Comparison of ENCODE assay signal across 12 cellular contexts in the genomic region with DNA sequence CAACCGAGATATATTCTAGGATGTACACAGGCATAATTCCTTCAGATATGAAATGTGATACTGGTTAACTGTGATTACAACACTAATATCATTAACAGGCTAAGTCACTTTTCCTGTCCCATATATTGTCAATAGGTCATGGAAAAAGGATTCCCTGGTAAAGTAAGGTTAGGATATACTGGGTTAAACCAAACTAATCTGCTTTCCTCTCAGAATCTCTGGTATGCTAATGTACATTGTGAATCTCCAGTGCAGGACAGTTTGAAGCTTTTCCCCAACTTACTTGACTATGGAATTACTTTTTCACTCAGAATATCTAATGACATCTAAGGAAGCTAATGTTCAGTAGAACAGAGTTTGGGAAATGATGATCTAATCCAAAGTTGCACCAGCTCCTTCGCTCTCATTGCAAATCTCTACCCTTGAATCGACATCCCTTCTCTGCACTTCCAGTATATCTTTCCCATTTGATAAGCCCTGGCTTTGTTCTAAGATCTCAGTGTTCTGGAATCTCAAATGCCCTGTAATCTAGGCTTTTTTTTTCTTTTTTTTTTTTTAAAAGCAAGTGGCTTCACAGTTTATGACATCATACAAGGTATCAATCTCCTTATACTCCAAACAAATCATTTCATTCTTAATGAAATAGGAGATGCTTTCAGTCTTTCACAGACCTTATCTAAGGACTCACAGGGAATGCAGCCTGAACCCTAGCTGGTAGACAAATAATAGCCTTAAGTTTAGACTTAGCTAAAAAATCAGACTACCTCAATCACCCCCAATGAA. TPM values are rescaled to one million over a fixed set of nuclear protein-coding genes. Genes with fewer than 3 reads are reported as not detected.
A peak's percentile ranks its signal among the peaks of the same experiment; 100 is the strongest.
DNase-seq lines count a peak whose midpoint lies in the region; ATAC-seq and TF ChIP-seq lines count a peak whose summit lies in the region.
"Had no signal": no experiment of that assay in that cellular context is flagged by ENCODE, and none has a peak within 500 bp of the region (broad histone marks: within the 10 kb centered on the region; RNA-seq: fewer than 3 reads in every experiment).

No MANE protein-coding gene starts in this region.

- no peak for TF ChIP-seq CTCF in right atrium auricular region (IDR thresholded peaks at IDR 0.05)

- peaks cover 44% of the 10 kb centered on the region for H3K36me3 ChIP-seq in right atrium auricular region
- H3K36me3 ChIP-seq: uterus had no signal

- H3K4me1 ChIP-seq in right atrium auricular region, result no peaks in the 10 kb centered on the region
- H3K4me1 ChIP-seq: uterus had no signal

- peak overlapping the region in 1 of 2 donors; percentile 12 for H3K27ac ChIP-seq in right atrium auricular region
- H3K27ac ChIP-seq: sigmoid colon, uterus had no signal

- intact Hi-C loops in Right ventricle myocardium superior (cut with DNase I), result loop anchor here (2.0 kb wide), 1 partner anchor 155 kb away; no protein-coding TSS in a partner anchor

- no peaks in the 10 kb centered on the region for H3K27me3 ChIP-seq in right atrium auricular region
- H3K27me3 ChIP-seq: sigmoid colon, uterus had no signal

- no peaks in the 10 kb centered on the region for H3K9me3 ChIP-seq in right atrium auricular region
- H3K9me3 ChIP-seq: sigmoid colon, uterus had no signal

- no peak for DNase-seq in Right ventricle myocardium superior
- no peak for DNase-seq in right atrium auricular region (ENCODE audit: low spot score)
- DNase-seq in amniotic epithelial cell (ENCODE audit: low read depth), result peak; percentile 70
- peak; percentile 35 for DNase-seq in iris pigment epithelial cell (ENCODE audit: low read depth)
- DNase-seq in superior temporal gyrus (ENCODE audit: extremely low spot score), result peak; percentile 37
- no peak for DNase-seq in NCI-H1092 treated with DMSO at 0.1 percent for 48 hours (lab: John Stamatoyannopoulos, UW)
- no peak for DNase-seq in NCI-H446 (lab: John Stamatoyannopoulos, UW)
- DNase-seq: activated naive CD4-positive, alpha-beta T cell; sigmoid colon; stimulated activated naive CD4-positive, alpha-beta T cell treated with Interleukin-2 at 50 U/mL for 16 hours; uterus had no signal

- ATAC-seq in Right ventricle myocardium superior (ENCODE audit: poor library complexity) (peak; percentile 10), GM21360 (IDR thresholded peaks at IDR 0.05; ENCODE audit: unreplicated experiment) (no peak)

- no peak overlapping the region for H3K4me3 ChIP-seq in right atrium auricular region
- H3K4me3 ChIP-seq: sigmoid colon, uterus had no signal

RNA-seq across cellular contexts. Expression of gene COPB1, which starts 43.8 kb away (rescaled TPM):
- total RNA-seq in Right ventricle myocardium superior (39.1 TPM), right atrium auricular region (10 to 100 TPM; 61.0 to 61.3 TPM)

Comparison
In these comparisons a context has a peak if more than half of its experiments do, and no peak if none do; other contexts are left out.
1. DNase-seq: peak in amniotic epithelial cell (single experiment), iris pigment epithelial cell (single experiment) and superior temporal gyrus (single experiment); none in Right ventricle myocardium superior (single experiment), right atrium auricular region (single experiment), NCI-H1092 treated with DMSO at 0.1 percent for 48 hours (single experiment) and NCI-H446 (0 of 2).